8 cellular contexts compared by ENCODE assay signal in genomic region chr15:89243691-89244511, GRCh38.
DNase-seq lines count a peak whose midpoint lies in the region; ATAC-seq and TF ChIP-seq lines count a peak whose summit lies in the region.

Gene FANCI (plus strand): TSS chr15:89243979. CDS start chr15:89247648, 3,669 bp downstream.

- peaks cover 30% of the 10 kb centered on the region for H3K4me1 Mint-ChIP-seq in central memory CD8-positive, alpha-beta T cell

- peak within 1 kb of the TSS; percentile 97 for H3K4me3 ChIP-seq in AG10803 (ENCODE audit: low read length)

- peak; percentile 35 for TF ChIP-seq CTCF in AG10803 (conservative IDR thresholded peaks at IDR 0.05; ENCODE audit: low read length)

- ATAC-seq in GM19023 (IDR thresholded peaks at IDR 0.05; ENCODE audit: unreplicated experiment), result peak; percentile 95
- peak; percentile 94 for ATAC-seq in HG03280 (IDR thresholded peaks at IDR 0.05; ENCODE audit: unreplicated experiment)
- peak; percentile 96 for ATAC-seq in central memory CD8-positive, alpha-beta T cell (replicated peaks; ENCODE audit: extremely low read depth, poor library complexity, severe bottlenecking)

- H3K27me3 Mint-ChIP-seq in central memory CD8-positive, alpha-beta T cell, result no peaks in the 10 kb centered on the region

- no peaks in the 10 kb centered on the region for H3K9me3 Mint-ChIP-seq in central memory CD8-positive, alpha-beta T cell

- DNase-seq in AG10803 (ENCODE audit: low read depth) (peak; percentile 91), NCI-H345 (lab: John Stamatoyannopoulos, UW) (peak; percentile 92), islet precursor cell (peak; percentile 98)
- peak; percentile 89 to 96 (median 92) for DNase-seq in activated CD4-positive, CD25-positive, alpha-beta regulatory T cell (lab: John Stamatoyannopoulos, UW)
- peak; percentile 93 to 96 for DNase-seq in central memory CD8-positive, alpha-beta T cell (ENCODE audit: low spot score in 2 of 2)
- peak; percentile 94 to 99 (median 97) for DNase-seq in stimulated activated CD4-positive, alpha-beta T cell treated with anti-CD3 and anti-CD28 coated beads, Interleukin-12 subunit alpha, Interleukin-12 subunit beta, amount 100 ng/mL, for 48 hours (ENCODE audit: low read depth in 2 of 3, low spot score in 1 of 3)

- H3K36me3 Mint-ChIP-seq in central memory CD8-positive, alpha-beta T cell (ENCODE audit: insufficient read depth), result peaks cover 12% of the 10 kb centered on the region

- peak within 1 kb of the TSS; percentile 90 for H3K27ac Mint-ChIP-seq in central memory CD8-positive, alpha-beta T cell (ENCODE audit: low read depth)

- H3K4me3 Mint-ChIP-seq in central memory CD8-positive, alpha-beta T cell, result peak within 1 kb of the TSS; percentile 92

Comparison
In these comparisons a context has a peak if more than half of its experiments do, and no peak if none do; other contexts are left out.
1. Peak in every context shown above with its lines: DNase-seq, ATAC-seq and H3K4me3 ChIP-seq.